In the genomic region with DNA sequence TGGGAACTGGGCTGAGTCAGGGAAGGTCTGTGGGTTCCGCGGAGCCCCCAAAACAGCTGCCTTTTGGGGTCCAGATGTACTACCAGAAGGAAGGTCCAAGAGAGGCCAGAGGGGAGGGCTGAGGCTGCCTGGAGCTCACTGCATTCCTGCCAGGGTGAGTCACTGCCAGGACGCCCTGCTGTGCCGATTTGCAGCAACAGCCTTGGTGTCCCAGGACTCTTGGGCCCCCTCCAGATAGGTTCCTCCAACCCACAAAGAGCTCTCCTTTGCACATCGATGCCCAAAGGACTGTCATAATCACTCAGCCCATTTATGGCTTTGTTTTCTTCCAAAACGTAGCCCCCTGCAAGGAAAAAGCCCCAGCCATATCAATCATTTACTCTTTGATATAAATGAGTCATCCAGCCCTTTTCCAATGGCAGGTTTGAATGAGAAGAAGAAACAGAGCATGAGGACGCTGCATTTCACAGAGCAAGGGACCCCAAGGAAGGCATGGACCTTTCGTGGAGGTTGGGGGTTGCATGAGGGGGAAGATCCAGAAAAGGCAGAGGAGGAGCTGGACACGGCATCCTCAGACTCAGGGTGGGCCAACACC, we compare ENCODE assay signal across 9 cellular contexts. TPM values are rescaled to one million over a fixed set of nuclear protein-coding genes. Genes with fewer than 3 reads are reported as not detected.
DNase-seq lines count a peak whose midpoint lies in the region; ATAC-seq and TF ChIP-seq lines count a peak whose summit lies in the region.
"Had no signal": no experiment of that assay in that cellular context is flagged by ENCODE, and none has a peak within 500 bp of the region (broad histone marks: within the 10 kb centered on the region; RNA-seq: fewer than 3 reads in every experiment).

No MANE protein-coding gene starts in this region.

- H3K27ac Mint-ChIP-seq in endothelial cell (ENCODE audit: unreplicated experiment), result no peak overlapping the region

- no peaks in the 10 kb centered on the region for H3K36me3 ChIP-seq in testis (ENCODE audit: low read depth, missing control alignments)

- no peaks in the 10 kb centered on the region for H3K27me3 ChIP-seq in testis

- H3K27me3 Mint-ChIP-seq in endothelial cell (ENCODE audit: unreplicated experiment), result peaks cover 8% of the 10 kb centered on the region

- peaks cover 14% of the 10 kb centered on the region for H3K4me1 ChIP-seq in testis

- H3K27ac ChIP-seq in testis, result no peak overlapping the region

- H3K4me1 Mint-ChIP-seq in endothelial cell (ENCODE audit: unreplicated experiment), result peaks cover 12% of the 10 kb centered on the region

- H3K36me3 Mint-ChIP-seq in endothelial cell (ENCODE audit: low read depth, unreplicated experiment), result peaks cover 4% of the 10 kb centered on the region

- intact Hi-C loops in testis (cut with DNase I; ENCODE audit: low total_unique reads), result no loop called here

- WGBS in testis, 2 donors, result 49 to 56% methylated on average over 9 of the region's 9 CpGs

- H3K9me3 Mint-ChIP-seq in endothelial cell (ENCODE audit: unreplicated experiment), result no peaks in the 10 kb centered on the region

- TF ChIP-seq POLR2A in testis (IDR thresholded peaks at IDR 0.05), result no peak

- H3K4me3 Mint-ChIP-seq in endothelial cell (ENCODE audit: unreplicated experiment), result no peak overlapping the region

- peak; percentile 86 for DNase-seq in HK-2 (ENCODE audit: unreplicated experiment)
- DNase-seq in amniotic stem cell (lab: John Stamatoyannopoulos, UW), result peak; percentile 14
- DNase-seq in hepatic stellate cell (ENCODE audit: low spot score), result peak; percentile 91
- peak; percentile 22 for DNase-seq in testis
- DNase-seq in GM19238 (ENCODE audit: insufficient read length, low spot score), result no peak
- DNase-seq in endothelial cell (ENCODE audit: low spot score), result no peak

- TF ChIP-seq CTCF in testis (IDR thresholded peaks at IDR 0.05), result no peak
- no peak for TF ChIP-seq CTCF in endothelial cell (IDR thresholded peaks at IDR 0.05; ENCODE audit: unreplicated experiment)

- H3K9me3 ChIP-seq in testis, result no peaks in the 10 kb centered on the region

- H3K4me3 ChIP-seq in testis, result no peak overlapping the region
- H3K4me3 ChIP-seq: dorsolateral prefrontal cortex had no signal

- ATAC-seq in GM21717 (IDR thresholded peaks at IDR 0.05; ENCODE audit: unreplicated experiment) (no peak), HG03439 (IDR thresholded peaks at IDR 0.05; ENCODE audit: unreplicated experiment) (no peak)

RNA-seq across cellular contexts. Expression of a gene that starts 32.2 kb away (rescaled TPM):
- 1 to 10 TPM in 1 of 2 donors, under 1 TPM in 1; 0.94 to 1.5 TPM for total RNA-seq in testis
- 2.5 TPM for polyA plus RNA-seq in testis (ENCODE audit: insufficient read depth, low read depth, low replicate concordance)
- 22.6 TPM for total RNA-seq in endothelial cell (ENCODE audit: unreplicated experiment)

Comparison
In these comparisons a context has a peak if more than half of its experiments do, and no peak if none do; other contexts are left out.
1. DNase-seq: peak in HK-2 (single experiment), amniotic stem cell (single experiment), hepatic stellate cell (single experiment) and testis (single experiment); none in GM19238 (single experiment) and endothelial cell (single experiment).